ENCODE assay signal across 6 cellular contexts in genomic region chr19:58326501-58326913, GRCh38. TPM values are rescaled to one million over a fixed set of nuclear protein-coding genes. Genes with fewer than 3 reads are reported as not detected.
DNase-seq lines count a peak whose midpoint lies in the region; ATAC-seq and TF ChIP-seq lines count a peak whose summit lies in the region.

No MANE protein-coding gene starts in this region.

- intact Hi-C loops in lower leg skin (cut with DNase I; ENCODE audit: low total_unique reads) = no loop called here

- peaks cover 30% of the 10 kb centered on the region for H4K20me1 ChIP-seq in BLaER1

- H3K4me2 ChIP-seq in BLaER1 = peak overlapping the region; percentile 95

- no peak for TF ChIP-seq CTCF in lower leg skin (IDR thresholded peaks at IDR 0.05)

- no peaks in the 10 kb centered on the region for H3K27me3 Mint-ChIP-seq in T-cell

- peak overlapping the region; percentile 92 for H3K4me3 ChIP-seq in BLaER1
- H3K4me3 ChIP-seq in lower leg skin (ENCODE audit: low read depth, poor library complexity, severe bottlenecking) = peak overlapping the region; percentile 69

- peak overlapping the region; percentile 75 for H3K27ac ChIP-seq in BLaER1

- POLR2A ChIA-PET in T-cell (lab: Charles Lee) = interaction anchor here (0.6 to 1.0 kb wide), 3 partner anchors 21 to 38 kb away, joined by 3 to 5 read pairs (median 3); partner anchors contain the start of gene ERVK3-1 (in 1 of the 2)

- no peaks in the 10 kb centered on the region for H3K9me3 ChIP-seq in BLaER1

- no peaks in the 10 kb centered on the region for H3K27me3 ChIP-seq in BLaER1

- DNase-seq in T-cell (no peak), lower leg skin (ENCODE audit: low spot score in 2 of 2) (no peak), H4 (ENCODE audit: low spot score) (no peak), ureter (ENCODE audit: low spot score) (no peak)

- H3K27ac Mint-ChIP-seq in T-cell = no peak overlapping the region

- H3K4me1 Mint-ChIP-seq in T-cell = peaks cover 2 to 9% (median 7%) of the 10 kb centered on the region in 3 donors

- peaks cover 20% of the 10 kb centered on the region for H3K36me3 ChIP-seq in BLaER1

- no peak overlapping the region for H3K4me3 Mint-ChIP-seq in T-cell

- peak overlapping the region; percentile 82 for H3K9ac ChIP-seq in BLaER1

- ATAC-seq in T-cell (replicated peaks in 1 of 4) (peak; percentile 38 to 57 (median 48)), GM21526 (IDR thresholded peaks at IDR 0.05; ENCODE audit: low FRiP score, unreplicated experiment) (no peak)

- H3K9me3 Mint-ChIP-seq in T-cell = no peaks in the 10 kb centered on the region

- CTCF ChIA-PET in T-cell (lab: Charles Lee) = interaction anchor here in 1 of 2 donors (0.6 to 1.2 kb wide), 5 partner anchors 17 to 139 kb away, joined by 3 to 7 read pairs (median 3); partner anchors contain the start of gene ERVK3-1

- WGBS in lower leg skin, 2 donors = 1 to 3% methylated on average over 9 of the region's 9 CpGs

- peaks cover 6% of the 10 kb centered on the region for H3K36me3 Mint-ChIP-seq in T-cell

- H3K4me1 ChIP-seq in BLaER1 = peaks cover 38% of the 10 kb centered on the region

- no peak for TF ChIP-seq POLR2A in lower leg skin (IDR thresholded peaks at IDR 0.05)

RNA-seq across cellular contexts. Expression of gene ZSCAN22, which starts 0.3 kb away (rescaled TPM):
- total RNA-seq in T-cell (1 to 10 TPM; 1.9 to 6.9 (median 6.2) TPM), lower leg skin (1 to 10 TPM; 4.8 to 7.7 (median 5.4) TPM), ureter (3.5 TPM)
- 2.6 and 2.8 TPM in 2 replicates for total RNA-seq in H4 (2014; rRNA removed; shearing (Covaris generic))

RNA-seq across cellular contexts. Expression of gene ERVK3-1, which starts 21.3 kb away (rescaled TPM):
- total RNA-seq in T-cell = 100 to 1,000 TPM in 2 of 5 donors, 10 to 100 TPM in 3; 68.0 to 137 (median 81.9) TPM
- total RNA-seq in lower leg skin = 10 to 100 TPM; 23.3 to 50.1 (median 33.4) TPM
- total RNA-seq in H4 (2014; rRNA removed; shearing (Covaris generic)) = 96.6 and 120 TPM in 2 replicates
- 38.8 TPM for total RNA-seq in ureter

RNA-seq across cellular contexts. Expression of gene A1BG, which starts 26.8 kb away (rescaled TPM):
- total RNA-seq in T-cell (10 to 100 TPM; 15.4 to 31.1 (median 19.3) TPM), lower leg skin (10 to 100 TPM in 2 of 4 donors, 1 to 10 TPM in 2; 4.8 to 16.8 (median 9.2) TPM), ureter (10.7 TPM)
- total RNA-seq in H4 (2014; rRNA removed; shearing (Covaris generic)) = 24.5 and 31.5 TPM in 2 replicates

RNA-seq across cellular contexts. Expression of gene ZNF497, which starts 36.0 kb away (rescaled TPM):
- 1 to 10 TPM in 4 of 5 donors, under 1 TPM in 1; 0.98 to 3.4 (median 2.2) TPM for total RNA-seq in T-cell
- total RNA-seq in lower leg skin = 1 to 10 TPM; 1.4 to 3.1 (median 1.5) TPM
- 1.6 and 5.1 TPM in 2 replicates for total RNA-seq in H4 (2014; rRNA removed; shearing (Covaris generic))
- total RNA-seq in ureter = 1.6 TPM

RNA-seq across cellular contexts. Expression of gene ZNF8, which starts 47.8 kb away (rescaled TPM):
- total RNA-seq in T-cell (10 to 100 TPM in 2 of 5 donors, 1 to 10 TPM in 3; 8.6 to 11.0 (median 9.2) TPM), lower leg skin (10 to 100 TPM in 1 of 4 donors, 1 to 10 TPM in 3; 3.0 to 12.8 (median 8.9) TPM), ureter (8.6 TPM)
- 3.1 and 4.3 TPM in 2 replicates for total RNA-seq in H4 (2014; rRNA removed; shearing (Covaris generic))
